In the genomic region with DNA sequence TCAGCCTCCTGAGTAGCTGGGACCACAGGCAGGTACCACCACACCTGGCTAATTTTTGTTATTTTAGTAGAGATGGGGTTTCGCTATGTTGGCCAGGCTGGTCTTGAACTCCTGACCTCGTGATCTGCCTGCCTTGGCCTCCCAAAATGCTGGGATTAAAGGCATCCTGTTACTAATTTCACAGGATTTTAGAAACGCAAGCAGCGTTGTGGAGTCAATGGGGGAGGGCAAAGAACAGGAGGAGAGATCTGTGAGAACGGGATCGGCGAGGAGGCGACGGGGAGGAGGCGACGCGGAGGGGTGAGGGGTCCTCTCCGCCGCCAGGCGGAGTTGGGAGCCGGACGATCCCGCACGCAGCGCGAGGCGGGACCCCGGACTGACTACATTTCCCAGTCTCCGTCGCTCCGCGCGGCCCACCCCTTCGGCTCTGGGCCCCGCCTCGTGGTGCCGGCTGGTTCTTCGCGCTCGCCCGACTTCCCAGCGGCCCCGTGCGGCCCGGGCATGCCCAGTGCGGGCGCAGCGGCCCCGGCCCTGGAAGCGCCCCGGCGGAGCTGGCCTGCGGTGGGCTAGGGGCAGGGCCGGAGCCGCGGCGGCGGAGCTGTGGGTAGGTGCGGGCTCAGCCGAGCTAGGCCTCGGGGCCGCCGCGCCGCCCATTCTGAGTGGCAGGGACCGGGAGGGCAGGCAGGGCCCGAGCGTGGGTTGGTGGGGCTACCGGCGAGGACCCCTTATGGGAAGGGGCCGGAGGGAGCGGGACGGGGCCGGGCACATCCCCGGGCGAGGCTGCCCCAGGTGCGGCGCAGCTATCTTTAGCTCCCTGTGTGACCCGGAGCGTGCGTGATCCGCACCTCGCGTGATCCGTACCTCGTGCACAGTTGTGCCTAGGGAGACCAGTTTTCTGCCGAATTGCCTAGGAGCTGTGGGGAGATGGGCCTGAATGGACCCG, we compare ENCODE assay signal across 8 cellular contexts. TPM values are rescaled to one million over a fixed set of nuclear protein-coding genes. Genes with fewer than 3 reads are reported as not detected.
DNase-seq lines count a peak whose midpoint lies in the region; ATAC-seq lines count a peak whose summit lies in the region.

EI24 (plus strand) TSS at position 508 of the 943 bp plus-strand sequence. CDS start 3,051 bp downstream, outside the sequence.

- H3K9ac ChIP-seq in mesenchymal stem cell (ENCODE audit: low read length) = peak within 1 kb of the TSS; percentile 99

- H4K91ac ChIP-seq in mesenchymal stem cell (ENCODE audit: low read length) = peak within 1 kb of the TSS; percentile 98

- DNase-seq in COR-L47 (lab: John Stamatoyannopoulos, UW) = peak; percentile 94
- peak; percentile 60 for DNase-seq in HS-5 (ENCODE audit: low read depth)
- DNase-seq in NOMO-1 (lab: John Stamatoyannopoulos, UW; ENCODE audit: unreplicated experiment in 2 of 2) = peak; percentile 80 to 89
- peak; percentile 74 to 80 for DNase-seq in activated CD8-positive, alpha-beta memory T cell treated with anti-CD3 and anti-CD28 coated beads for 4 hours (ENCODE audit: low read depth in 2 of 2)
- DNase-seq in effector memory CD8-positive, alpha-beta T cell = peak; percentile 79 to 80 (median 80)
- peak; percentile 93 for DNase-seq in mesenchymal stem cell
- DNase-seq in stimulated activated CD8-positive, alpha-beta memory T cell treated with anti-CD3 and anti-CD28 coated beads, Interleukin-12 subunit alpha, Interleukin-12 subunit beta, amount 100 ng/mL, for 4 hours (ENCODE audit: low read depth) = peak; percentile 84

- no peak within 1 kb of the TSS for H3K27ac ChIP-seq in mesenchymal stem cell (ENCODE audit: low read length, poor library complexity, severe bottlenecking)

- H3K27me3 ChIP-seq in mesenchymal stem cell (ENCODE audit: control insufficient read depth in 1 of 2, insufficient read depth in 1 of 2, low read length in 2 of 2) = no peaks in the 10 kb centered on the region

- H3K9me3 Mint-ChIP-seq in effector memory CD8-positive, alpha-beta T cell = no peaks in the 10 kb centered on the region

- peak within 1 kb of the TSS; percentile 95 for H4K8ac ChIP-seq in mesenchymal stem cell (ENCODE audit: low read length)

- H3K4me3 ChIP-seq in mesenchymal stem cell (ENCODE audit: insufficient read depth in 1 of 2, low read depth in 1 of 2, low read length in 2 of 2) = peak within 1 kb of the TSS; percentile 99 to 100

- peak within 1 kb of the TSS; percentile 79 to 87 for H3K23ac ChIP-seq in mesenchymal stem cell (ENCODE audit: low read length in 2 of 2)

- H3K18ac ChIP-seq in mesenchymal stem cell (ENCODE audit: low read depth in 1 of 2, low read length in 2 of 2) = peak within 1 kb of the TSS; percentile 67 to 98

- H2BK120ac ChIP-seq in mesenchymal stem cell (ENCODE audit: low read depth, low read length) = peak within 1 kb of the TSS; percentile 85

- H2BK12ac ChIP-seq in mesenchymal stem cell (ENCODE audit: low read length in 2 of 2) = peak within 1 kb of the TSS; percentile 43 to 98

- WGBS in mesenchymal stem cell = 2% methylated on average over 78 of the region's 83 CpGs

- no peaks in the 10 kb centered on the region for H3K27me3 Mint-ChIP-seq in effector memory CD8-positive, alpha-beta T cell

- peaks cover 5% of the 10 kb centered on the region for H3K79me1 ChIP-seq in mesenchymal stem cell (replicated peaks; ENCODE audit: low read length, poor library complexity, severe bottlenecking)

- ATAC-seq in GM19468 (IDR thresholded peaks at IDR 0.05; ENCODE audit: extremely low read depth, unreplicated experiment) = peak; percentile 99
- peak; percentile 95 for ATAC-seq in effector memory CD8-positive, alpha-beta T cell (replicated peaks)

- H3K36me3 Mint-ChIP-seq in effector memory CD8-positive, alpha-beta T cell (ENCODE audit: insufficient read depth) = peaks cover 36% of the 10 kb centered on the region

- H3K4ac ChIP-seq in mesenchymal stem cell (ENCODE audit: low read depth in 1 of 2, low read length in 2 of 2) = peak within 1 kb of the TSS; percentile 19 to 97

- H3K4me1 Mint-ChIP-seq in effector memory CD8-positive, alpha-beta T cell (ENCODE audit: low read depth in 2 of 2) = peaks cover 17 to 20% of the 10 kb centered on the region in 2 donors

- peaks cover 8 to 20% of the 10 kb centered on the region in 2 experiments for H3K36me3 ChIP-seq in mesenchymal stem cell (ENCODE audit: control insufficient read depth in 1 of 2, insufficient read depth in 2 of 2, low read depth in 1 of 2, low read length in 2 of 2)

- peaks cover 3% of the 10 kb centered on the region for H3K4me1 ChIP-seq in mesenchymal stem cell (ENCODE audit: control insufficient read depth, insufficient read depth, low read depth, low read length)

- no peak within 1 kb of the TSS for H2AK5ac ChIP-seq in mesenchymal stem cell (ENCODE audit: low read length, severe bottlenecking)

- H3K14ac ChIP-seq in mesenchymal stem cell (ENCODE audit: low read length in 2 of 2) = peak within 1 kb of the TSS; percentile 50 to 99

- H2AFZ ChIP-seq in mesenchymal stem cell (ENCODE audit: low read depth, low read length) = peak within 1 kb of the TSS; percentile 76

- H3K4me3 Mint-ChIP-seq in effector memory CD8-positive, alpha-beta T cell = peak within 1 kb of the TSS; percentile 90 to 91

- H2BK5ac ChIP-seq in mesenchymal stem cell (ENCODE audit: low read depth, low read length, poor library complexity, severe bottlenecking) = peak within 1 kb of the TSS; percentile 46

- H3K27ac Mint-ChIP-seq in effector memory CD8-positive, alpha-beta T cell = peak within 1 kb of the TSS; percentile 93

- peak within 1 kb of the TSS; percentile 68 for H2BK15ac ChIP-seq in mesenchymal stem cell (ENCODE audit: low read depth, poor library complexity, severe bottlenecking)

- peak within 1 kb of the TSS; percentile 95 for H3K4me2 ChIP-seq in mesenchymal stem cell (ENCODE audit: low read length, poor library complexity, severe bottlenecking)

- no peaks in the 10 kb centered on the region for H3K9me3 ChIP-seq in mesenchymal stem cell (ENCODE audit: control insufficient read depth, low read length)

RNA-seq across cellular contexts. Expression of gene EI24, which starts in this region (rescaled TPM):
- 125 TPM for polyA plus RNA-seq in mesenchymal stem cell (2013, experiment 1 of 2)
- polyA plus RNA-seq in mesenchymal stem cell (2013, experiment 2 of 2) = 132 TPM
